Comparison of ENCODE assay signal across 1 cellular context in genomic region chr12:93777249-93777648, GRCh38.
TF ChIP-seq lines count a peak whose summit lies in the region.

No MANE protein-coding gene starts in this region.

TF ChIP-seq in liver, 16 proteins besides CTCF, POLR2A, EP300 and RAD21:
- TF ChIP-seq ZBTB33 (IDR thresholded peaks at IDR 0.05), result no peak
- no peak for TF ChIP-seq FOXA1 (IDR thresholded peaks at IDR 0.05)
- no peak for TF ChIP-seq HNF4G (IDR thresholded peaks at IDR 0.05)
- TF ChIP-seq RXRA (IDR thresholded peaks at IDR 0.05), result peak; percentile 51 to 62
- TF ChIP-seq HNF4A (conservative IDR thresholded peaks at IDR 0.05), result no peak
- no peak for TF ChIP-seq REST (IDR thresholded peaks at IDR 0.05)
- peak; percentile 13 to 48 for TF ChIP-seq JUND (IDR thresholded peaks at IDR 0.05)
- TF ChIP-seq GABPA (IDR thresholded peaks at IDR 0.05 in 1 of 2, conservative IDR thresholded peaks at IDR 0.05 in 1 of 2), result no peak
- TF ChIP-seq YY1 (IDR thresholded peaks at IDR 0.05), result peak; percentile 29
- no peak for TF ChIP-seq EGR1 (IDR thresholded peaks at IDR 0.05; ENCODE audit: low read depth in 2 of 2)
- no peak for TF ChIP-seq FOXA2 (IDR thresholded peaks at IDR 0.05)
- no peak for TF ChIP-seq ATF3 (IDR thresholded peaks at IDR 0.05)
- TF ChIP-seq NR2F2 (IDR thresholded peaks at IDR 0.05), result peak; percentile 96
- TF ChIP-seq SP1 (IDR thresholded peaks at IDR 0.05), result peak; percentile 40
- peak; percentile 40 for TF ChIP-seq MAX (IDR thresholded peaks at IDR 0.05)
- TF ChIP-seq TAF1 (conservative IDR thresholded peaks at IDR 0.05), result no peak
TF ChIP-seq in liver: peak in this region for 6.
